ENCODE assay signal across 20 cellular contexts in the genomic region with DNA sequence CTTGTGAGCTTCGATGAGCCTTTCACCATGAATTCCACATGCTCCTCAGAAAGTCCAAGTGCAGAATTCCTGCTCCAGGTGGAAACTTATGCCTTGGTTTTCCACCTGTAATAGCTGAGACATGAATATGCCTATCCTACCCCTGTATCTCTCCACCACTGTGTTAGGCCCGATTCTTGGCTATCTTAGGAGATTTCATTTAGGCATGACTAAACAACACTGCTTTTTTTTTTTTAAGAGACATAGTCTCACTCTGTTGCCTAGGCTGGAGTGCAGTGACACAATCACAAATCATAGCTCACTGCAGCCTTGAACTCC.
"Had no signal": no experiment of that assay in that cellular context is flagged by ENCODE, and none has a peak within 500 bp of the region (broad histone marks: within the 10 kb centered on the region; RNA-seq: fewer than 3 reads in every experiment).

No MANE protein-coding gene starts in this region.

- H3K4me2 ChIP-seq: hepatocyte had no signal

- H3K9me3 ChIP-seq: adrenal gland, ascending aorta, esophagus muscularis mucosa, left lung, tibial artery had no signal

- ATAC-seq: activated CD4-positive, CD25-positive, alpha-beta regulatory T cell treated with anti-CD3 and anti-CD28 coated beads, Interleukin-2, amount 50 U/mL, for 24 hours; left lung; sciatic nerve; stimulated activated effector memory CD8-positive, alpha-beta T cell treated with anti-CD3 and anti-CD28 coated beads, Interleukin-12 subunit alpha, Interleukin-12 subunit beta, amount 100 ng/mL, for 72 hours; stimulated activated naive CD8-positive, alpha-beta T cell treated with anti-CD3 and anti-CD28 coated beads, Interleukin-15, amount 100 ng/mL, for 72 hours had no signal

- H3K27me3 Mint-ChIP-seq: activated CD4-positive, alpha-beta memory T cell treated with anti-CD3 and anti-CD28 coated beads, Interleukin-2, amount 10 ng/mL, durations not matched to agents 7 days and 5 days; activated CD4-positive, alpha-beta T cell treated with anti-CD3 and anti-CD28 coated beads, Interleukin-2, amount 10 ng/mL, durations not matched to agents 24 days and 14 days; activated naive CD8-positive, alpha-beta T cell; naive B cell; stimulated activated naive CD8-positive, alpha-beta T cell treated with anti-CD3 and anti-CD28 coated beads, Interleukin-15, amount 100 ng/mL, for 72 hours had no signal

- H3K27ac ChIP-seq: adrenal gland, ascending aorta, brain microvascular endothelial cell, esophagus muscularis mucosa, hepatocyte, left lung, tibial artery had no signal

- H3K4me3 ChIP-seq: adrenal gland, ascending aorta, esophagus muscularis mucosa, hepatocyte, left lung, lung, tibial artery had no signal

- H3K4me1 ChIP-seq: esophagus muscularis mucosa, left lung had no signal

- H3K27ac Mint-ChIP-seq: activated CD4-positive, alpha-beta memory T cell treated with anti-CD3 and anti-CD28 coated beads, Interleukin-2, amount 10 ng/mL, durations not matched to agents 7 days and 5 days; activated CD4-positive, alpha-beta T cell treated with anti-CD3 and anti-CD28 coated beads, Interleukin-2, amount 10 ng/mL, durations not matched to agents 24 days and 14 days; activated naive CD8-positive, alpha-beta T cell; stimulated activated effector memory CD8-positive, alpha-beta T cell treated with anti-CD3 and anti-CD28 coated beads, Interleukin-12 subunit alpha, Interleukin-12 subunit beta, amount 100 ng/mL, for 72 hours had no signal

- H3K36me3 ChIP-seq: adrenal gland had no signal

- H3K4me3 Mint-ChIP-seq: activated CD4-positive, alpha-beta memory T cell treated with anti-CD3 and anti-CD28 coated beads, Interleukin-2, amount 10 ng/mL, durations not matched to agents 7 days and 5 days; activated CD4-positive, alpha-beta T cell treated with anti-CD3 and anti-CD28 coated beads, Interleukin-2, amount 10 ng/mL, durations not matched to agents 24 days and 14 days; activated naive CD8-positive, alpha-beta T cell; naive B cell; stimulated activated effector memory CD8-positive, alpha-beta T cell treated with anti-CD3 and anti-CD28 coated beads, Interleukin-12 subunit alpha, Interleukin-12 subunit beta, amount 100 ng/mL, for 72 hours; stimulated activated naive CD8-positive, alpha-beta T cell treated with anti-CD3 and anti-CD28 coated beads, Interleukin-15, amount 100 ng/mL, for 72 hours had no signal

- H3K79me2 ChIP-seq: hepatocyte had no signal

- H3K27me3 ChIP-seq: adrenal gland, ascending aorta, brain microvascular endothelial cell, esophagus muscularis mucosa, hepatocyte, left lung, tibial artery had no signal

- DNase-seq: brain microvascular endothelial cell; central memory CD4-positive, alpha-beta T cell; kidney glomerular epithelial cell; left lung; naive B cell; small intestine; T-helper 9 cell; tibial artery had no signal

- H3K4me1 Mint-ChIP-seq: naive B cell; stimulated activated naive CD8-positive, alpha-beta T cell treated with anti-CD3 and anti-CD28 coated beads, Interleukin-15, amount 100 ng/mL, for 72 hours had no signal

- H3K9me3 Mint-ChIP-seq: activated CD4-positive, alpha-beta memory T cell treated with anti-CD3 and anti-CD28 coated beads, Interleukin-2, amount 10 ng/mL, durations not matched to agents 7 days and 5 days; activated CD4-positive, alpha-beta T cell treated with anti-CD3 and anti-CD28 coated beads, Interleukin-2, amount 10 ng/mL, durations not matched to agents 24 days and 14 days; naive B cell; stimulated activated effector memory CD8-positive, alpha-beta T cell treated with anti-CD3 and anti-CD28 coated beads, Interleukin-12 subunit alpha, Interleukin-12 subunit beta, amount 100 ng/mL, for 72 hours had no signal
